ENCODE assay signal across 9 cellular contexts in genomic region chr10:103668351-103669242, GRCh38.
DNase-seq lines count a peak whose midpoint lies in the region; ATAC-seq, FAIRE-seq and TF ChIP-seq lines count a peak whose summit lies in the region.
"Had no signal": no experiment of that assay in that cellular context is flagged by ENCODE, and none has a peak within 500 bp of the region (broad histone marks: within the 10 kb centered on the region; RNA-seq: fewer than 3 reads in every experiment).

No MANE protein-coding gene starts in this region.

- ATAC-seq in activated naive CD8-positive, alpha-beta T cell treated with anti-CD3 and anti-CD28 coated beads, Interleukin-2, amount 50 U/mL, for 24 hours: peak; percentile 45

- peaks cover 47% of the 10 kb centered on the region for H3K4me1 ChIP-seq in suprapubic skin

- H3K4me3 ChIP-seq in suprapubic skin: peak overlapping the region; percentile 24

- no peaks in the 10 kb centered on the region for H3K9me3 ChIP-seq in suprapubic skin

- no peaks in the 10 kb centered on the region for H3K36me3 Mint-ChIP-seq in activated naive CD8-positive, alpha-beta T cell treated with anti-CD3 and anti-CD28 coated beads, Interleukin-2, amount 50 U/mL, for 24 hours (ENCODE audit: low read depth)

- DNase-seq in NCI-H146 (lab: John Stamatoyannopoulos, UW): peak; percentile 24
- no peak for DNase-seq in NCI-H146 treated with DMSO at 0.1 percent for 48 hours (lab: John Stamatoyannopoulos, UW; ENCODE audit: unreplicated experiment)
- DNase-seq in activated naive CD8-positive, alpha-beta T cell treated with anti-CD3 and anti-CD28 coated beads, Interleukin-2, amount 50 U/mL, for 24 hours: no peak
- DNase-seq in suprapubic skin (ENCODE audit: low spot score in 2 of 2): peak; percentile 89 to 92
- no peak for DNase-seq in hippocampal formation (lab: John Stamatoyannopoulos, UW)
- DNase-seq in stimulated activated CD4-positive, alpha-beta T cell treated with anti-CD3 and anti-CD28 coated beads, Interleukin-2, amount 100 ng/mL, for 24 hours: no peak
- DNase-seq in urothelium cell line (ENCODE audit: low spot score): no peak

- H3K27me3 Mint-ChIP-seq in activated naive CD8-positive, alpha-beta T cell treated with anti-CD3 and anti-CD28 coated beads, Interleukin-2, amount 50 U/mL, for 24 hours: no peaks in the 10 kb centered on the region

- H3K27ac Mint-ChIP-seq in activated naive CD8-positive, alpha-beta T cell treated with anti-CD3 and anti-CD28 coated beads, Interleukin-2, amount 50 U/mL, for 24 hours: no peak overlapping the region

- TF ChIP-seq EP300 in suprapubic skin (IDR thresholded peaks at IDR 0.05): no peak

- no peak for TF ChIP-seq POLR2A in suprapubic skin (IDR thresholded peaks at IDR 0.05)

- H3K4me1 Mint-ChIP-seq in activated naive CD8-positive, alpha-beta T cell treated with anti-CD3 and anti-CD28 coated beads, Interleukin-2, amount 50 U/mL, for 24 hours: peaks cover 14% of the 10 kb centered on the region

- H3K27me3 ChIP-seq in layer of hippocampus (ENCODE audit: control insufficient read depth, insufficient read depth, low read length) (no peaks in the 10 kb centered on the region), suprapubic skin (no peaks in the 10 kb centered on the region)

- no peaks in the 10 kb centered on the region for H3K36me3 ChIP-seq in suprapubic skin

- H3K27ac ChIP-seq in layer of hippocampus (ENCODE audit: low read depth, low read length) (peak overlapping the region; percentile 33), suprapubic skin (peak overlapping the region; percentile 55)

- FAIRE-seq in urothelium cell line (lab: Jason Lieb, UNC): no peak
- FAIRE-seq: A204.1 had no signal

- H3K4me3 Mint-ChIP-seq in activated naive CD8-positive, alpha-beta T cell treated with anti-CD3 and anti-CD28 coated beads, Interleukin-2, amount 50 U/mL, for 24 hours: peak overlapping the region; percentile 43

- TF ChIP-seq CTCF in suprapubic skin (IDR thresholded peaks at IDR 0.05): no peak

- 31% methylated on average over 33 of the region's 37 CpGs for WGBS in suprapubic skin

- H3K9me3 Mint-ChIP-seq in activated naive CD8-positive, alpha-beta T cell treated with anti-CD3 and anti-CD28 coated beads, Interleukin-2, amount 50 U/mL, for 24 hours: no peaks in the 10 kb centered on the region

Comparison
In these comparisons a context has a peak if more than half of its experiments do, and no peak if none do; other contexts are left out.
1. DNase-seq: peak in NCI-H146 (single experiment) and suprapubic skin (2 of 2); none in NCI-H146 treated with DMSO at 0.1 percent for 48 hours (single experiment), activated naive CD8-positive, alpha-beta T cell treated with anti-CD3 and anti-CD28 coated beads, Interleukin-2, amount 50 U/mL, for 24 hours (single experiment), hippocampal formation (0 of 2), stimulated activated CD4-positive, alpha-beta T cell treated with anti-CD3 and anti-CD28 coated beads, Interleukin-2, amount 100 ng/mL, for 24 hours (0 of 2) and urothelium cell line (single experiment).